Comparison of ENCODE assay signal across 2 cellular contexts in genomic region chr2:53964987-53965687, GRCh38.
TF ChIP-seq lines count a peak whose summit lies in the region.

No MANE protein-coding gene starts in this region.

TF ChIP-seq in GM23338, 12 proteins besides CTCF, POLR2A, EP300 and RAD21:
- TF ChIP-seq REST (IDR thresholded peaks at IDR 0.05; ENCODE audit: unreplicated experiment) (no peak), ZNF331 (CRISPR knock-in tag; IDR thresholded peaks at IDR 0.05; ENCODE audit: low read depth) (no peak), ZNF114 (CRISPR knock-in tag; IDR thresholded peaks at IDR 0.05) (no peak), ZNF462 (CRISPR knock-in tag; IDR thresholded peaks at IDR 0.05) (no peak), EZH2 (IDR thresholded peaks at IDR 0.05; ENCODE audit: low read depth, unreplicated experiment) (no peak), EZH2phosphoT487 (IDR thresholded peaks at IDR 0.05; ENCODE audit: unreplicated experiment) (no peak)
- TF ChIP-seq, protein P1, sequence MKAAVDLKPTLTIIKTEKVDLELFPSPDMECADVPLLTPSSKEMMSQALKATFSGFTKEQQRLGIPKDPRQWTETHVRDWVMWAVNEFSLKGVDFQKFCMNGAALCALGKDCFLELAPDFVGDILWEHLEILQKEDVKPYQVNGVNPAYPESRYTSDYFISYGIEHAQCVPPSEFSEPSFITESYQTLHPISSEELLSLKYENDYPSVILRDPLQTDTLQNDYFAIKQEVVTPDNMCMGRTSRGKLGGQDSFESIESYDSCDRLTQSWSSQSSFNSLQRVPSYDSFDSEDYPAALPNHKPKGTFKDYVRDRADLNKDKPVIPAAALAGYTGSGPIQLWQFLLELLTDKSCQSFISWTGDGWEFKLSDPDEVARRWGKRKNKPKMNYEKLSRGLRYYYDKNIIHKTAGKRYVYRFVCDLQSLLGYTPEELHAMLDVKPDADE (IDR thresholded peaks at IDR 0.05): no peak

TF ChIP-seq in WTC11, 78 proteins besides CTCF, POLR2A, EP300 and RAD21 (continued from another document):
- TF ChIP-seq AFF4 (CRISPR knock-in tag; IDR thresholded peaks at IDR 0.05; ENCODE audit: borderline replicate concordance) (no peak), RORB (CRISPR knock-in tag; IDR thresholded peaks at IDR 0.05) (no peak), FOXP1 (CRISPR knock-in tag; IDR thresholded peaks at IDR 0.05; ENCODE audit: borderline replicate concordance) (no peak), GRHL2 (CRISPR knock-in tag; IDR thresholded peaks at IDR 0.05; ENCODE audit: insufficient replicate concordance, severe bottlenecking) (no peak)
- TF ChIP-seq, protein P2, sequence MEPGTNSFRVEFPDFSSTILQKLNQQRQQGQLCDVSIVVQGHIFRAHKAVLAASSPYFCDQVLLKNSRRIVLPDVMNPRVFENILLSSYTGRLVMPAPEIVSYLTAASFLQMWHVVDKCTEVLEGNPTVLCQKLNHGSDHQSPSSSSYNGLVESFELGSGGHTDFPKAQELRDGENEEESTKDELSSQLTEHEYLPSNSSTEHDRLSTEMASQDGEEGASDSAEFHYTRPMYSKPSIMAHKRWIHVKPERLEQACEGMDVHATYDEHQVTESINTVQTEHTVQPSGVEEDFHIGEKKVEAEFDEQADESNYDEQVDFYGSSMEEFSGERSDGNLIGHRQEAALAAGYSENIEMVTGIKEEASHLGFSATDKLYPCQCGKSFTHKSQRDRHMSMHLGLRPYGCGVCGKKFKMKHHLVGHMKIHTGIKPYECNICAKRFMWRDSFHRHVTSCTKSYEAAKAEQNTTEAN (CRISPR knock-in tag; IDR thresholded peaks at IDR 0.05): no peak
